In genomic region chr21:41888749-41889376, GRCh38 we compare ENCODE assay signal across 1 cellular context.
TF ChIP-seq lines count a peak whose summit lies in the region.

No MANE protein-coding gene starts in this region.

TF ChIP-seq in GM12878, 131 proteins besides CTCF, POLR2A, EP300 and RAD21:
- TF ChIP-seq, protein P1, sequence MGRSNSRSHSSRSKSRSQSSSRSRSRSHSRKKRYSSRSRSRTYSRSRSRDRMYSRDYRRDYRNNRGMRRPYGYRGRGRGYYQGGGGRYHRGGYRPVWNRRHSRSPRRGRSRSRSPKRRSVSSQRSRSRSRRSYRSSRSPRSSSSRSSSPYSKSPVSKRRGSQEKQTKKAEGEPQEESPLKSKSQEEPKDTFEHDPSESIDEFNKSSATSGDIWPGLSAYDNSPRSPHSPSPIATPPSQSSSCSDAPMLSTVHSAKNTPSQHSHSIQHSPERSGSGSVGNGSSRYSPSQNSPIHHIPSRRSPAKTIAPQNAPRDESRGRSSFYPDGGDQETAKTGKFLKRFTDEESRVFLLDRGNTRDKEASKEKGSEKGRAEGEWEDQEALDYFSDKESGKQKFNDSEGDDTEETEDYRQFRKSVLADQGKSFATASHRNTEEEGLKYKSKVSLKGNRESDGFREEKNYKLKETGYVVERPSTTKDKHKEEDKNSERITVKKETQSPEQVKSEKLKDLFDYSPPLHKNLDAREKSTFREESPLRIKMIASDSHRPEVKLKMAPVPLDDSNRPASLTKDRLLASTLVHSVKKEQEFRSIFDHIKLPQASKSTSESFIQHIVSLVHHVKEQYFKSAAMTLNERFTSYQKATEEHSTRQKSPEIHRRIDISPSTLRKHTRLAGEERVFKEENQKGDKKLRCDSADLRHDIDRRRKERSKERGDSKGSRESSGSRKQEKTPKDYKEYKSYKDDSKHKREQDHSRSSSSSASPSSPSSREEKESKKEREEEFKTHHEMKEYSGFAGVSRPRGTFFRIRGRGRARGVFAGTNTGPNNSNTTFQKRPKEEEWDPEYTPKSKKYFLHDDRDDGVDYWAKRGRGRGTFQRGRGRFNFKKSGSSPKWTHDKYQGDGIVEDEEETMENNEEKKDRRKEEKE (IDR thresholded peaks at IDR 0.05), result no peak
- TF ChIP-seq, protein P2, sequence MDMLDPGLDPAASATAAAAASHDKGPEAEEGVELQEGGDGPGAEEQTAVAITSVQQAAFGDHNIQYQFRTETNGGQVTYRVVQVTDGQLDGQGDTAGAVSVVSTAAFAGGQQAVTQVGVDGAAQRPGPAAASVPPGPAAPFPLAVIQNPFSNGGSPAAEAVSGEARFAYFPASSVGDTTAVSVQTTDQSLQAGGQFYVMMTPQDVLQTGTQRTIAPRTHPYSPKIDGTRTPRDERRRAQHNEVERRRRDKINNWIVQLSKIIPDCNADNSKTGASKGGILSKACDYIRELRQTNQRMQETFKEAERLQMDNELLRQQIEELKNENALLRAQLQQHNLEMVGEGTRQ (IDR thresholded peaks at IDR 0.05; ENCODE audit: borderline replicate concordance, low read depth, low read length), result no peak
- TF ChIP-seq BHLHE40 (IDR thresholded peaks at IDR 0.05; ENCODE audit: borderline replicate concordance in 1 of 2, low read depth in 2 of 2, low read length in 1 of 2) (no peak), NFIC (IDR thresholded peaks at IDR 0.05; ENCODE audit: low read depth, low read length) (no peak), SREBF1 (IDR thresholded peaks at IDR 0.05; ENCODE audit: low read length) (no peak), CHD4 (IDR thresholded peaks at IDR 0.05) (no peak), NR2C1 (IDR thresholded peaks at IDR 0.05) (no peak), NFXL1 (IDR thresholded peaks at IDR 0.05; ENCODE audit: borderline replicate concordance) (no peak), CBX3 (IDR thresholded peaks at IDR 0.05; ENCODE audit: borderline replicate concordance, low read depth) (no peak)
- TF ChIP-seq, protein P3, sequence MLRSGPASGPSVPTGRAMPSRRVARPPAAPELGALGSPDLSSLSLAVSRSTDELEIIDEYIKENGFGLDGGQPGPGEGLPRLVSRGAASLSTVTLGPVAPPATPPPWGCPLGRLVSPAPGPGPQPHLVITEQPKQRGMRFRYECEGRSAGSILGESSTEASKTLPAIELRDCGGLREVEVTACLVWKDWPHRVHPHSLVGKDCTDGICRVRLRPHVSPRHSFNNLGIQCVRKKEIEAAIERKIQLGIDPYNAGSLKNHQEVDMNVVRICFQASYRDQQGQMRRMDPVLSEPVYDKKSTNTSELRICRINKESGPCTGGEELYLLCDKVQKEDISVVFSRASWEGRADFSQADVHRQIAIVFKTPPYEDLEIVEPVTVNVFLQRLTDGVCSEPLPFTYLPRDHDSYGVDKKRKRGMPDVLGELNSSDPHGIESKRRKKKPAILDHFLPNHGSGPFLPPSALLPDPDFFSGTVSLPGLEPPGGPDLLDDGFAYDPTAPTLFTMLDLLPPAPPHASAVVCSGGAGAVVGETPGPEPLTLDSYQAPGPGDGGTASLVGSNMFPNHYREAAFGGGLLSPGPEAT (IDR thresholded peaks at IDR 0.05; ENCODE audit: low read depth), result no peak
- TF ChIP-seq, protein P4, sequence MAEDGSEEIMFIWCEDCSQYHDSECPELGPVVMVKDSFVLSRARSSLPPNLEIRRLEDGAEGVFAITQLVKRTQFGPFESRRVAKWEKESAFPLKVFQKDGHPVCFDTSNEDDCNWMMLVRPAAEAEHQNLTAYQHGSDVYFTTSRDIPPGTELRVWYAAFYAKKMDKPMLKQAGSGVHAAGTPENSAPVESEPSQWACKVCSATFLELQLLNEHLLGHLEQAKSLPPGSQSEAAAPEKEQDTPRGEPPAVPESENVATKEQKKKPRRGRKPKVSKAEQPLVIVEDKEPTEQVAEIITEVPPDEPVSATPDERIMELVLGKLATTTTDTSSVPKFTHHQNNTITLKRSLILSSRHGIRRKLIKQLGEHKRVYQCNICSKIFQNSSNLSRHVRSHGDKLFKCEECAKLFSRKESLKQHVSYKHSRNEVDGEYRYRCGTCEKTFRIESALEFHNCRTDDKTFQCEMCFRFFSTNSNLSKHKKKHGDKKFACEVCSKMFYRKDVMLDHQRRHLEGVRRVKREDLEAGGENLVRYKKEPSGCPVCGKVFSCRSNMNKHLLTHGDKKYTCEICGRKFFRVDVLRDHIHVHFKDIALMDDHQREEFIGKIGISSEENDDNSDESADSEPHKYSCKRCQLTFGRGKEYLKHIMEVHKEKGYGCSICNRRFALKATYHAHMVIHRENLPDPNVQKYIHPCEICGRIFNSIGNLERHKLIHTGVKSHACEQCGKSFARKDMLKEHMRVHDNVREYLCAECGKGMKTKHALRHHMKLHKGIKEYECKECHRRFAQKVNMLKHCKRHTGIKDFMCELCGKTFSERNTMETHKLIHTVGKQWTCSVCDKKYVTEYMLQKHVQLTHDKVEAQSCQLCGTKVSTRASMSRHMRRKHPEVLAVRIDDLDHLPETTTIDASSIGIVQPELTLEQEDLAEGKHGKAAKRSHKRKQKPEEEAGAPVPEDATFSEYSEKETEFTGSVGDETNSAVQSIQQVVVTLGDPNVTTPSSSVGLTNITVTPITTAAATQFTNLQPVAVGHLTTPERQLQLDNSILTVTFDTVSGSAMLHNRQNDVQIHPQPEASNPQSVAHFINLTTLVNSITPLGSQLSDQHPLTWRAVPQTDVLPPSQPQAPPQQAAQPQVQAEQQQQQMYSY (CRISPR knock-in tag; IDR thresholded peaks at IDR 0.05), result no peak
